ENCODE assay signal across 7 cellular contexts in the genomic region with DNA sequence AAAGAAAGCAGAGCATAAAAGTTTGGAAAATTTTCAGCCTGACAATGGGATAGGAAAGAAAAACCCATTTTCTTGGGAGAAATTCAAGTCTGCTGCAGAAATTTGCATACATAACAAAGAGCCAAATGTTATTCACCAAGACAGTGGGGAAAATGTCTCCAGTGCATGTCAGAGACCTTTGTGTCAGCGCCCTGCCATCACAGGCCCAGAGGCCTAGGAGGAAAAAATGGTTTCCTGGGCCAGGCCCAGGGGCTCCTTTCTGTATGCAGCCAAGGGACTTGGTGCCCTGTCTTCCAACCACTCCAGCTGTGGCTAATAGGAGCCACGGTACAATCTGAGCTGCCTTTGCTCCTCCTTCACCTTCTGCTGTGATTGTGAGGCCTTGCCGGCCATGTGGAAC.
"Had no signal": no experiment of that assay in that cellular context is flagged by ENCODE, and none has a peak within 500 bp of the region (broad histone marks: within the 10 kb centered on the region; RNA-seq: fewer than 3 reads in every experiment).

No MANE protein-coding gene starts in this region.

- H3K9ac ChIP-seq: KMS-11 had no signal

- DNase-seq: IMR-90, KBM-7, KG1 had no signal

- H3K27ac ChIP-seq: HL-60, KMS-11 had no signal

- FAIRE-seq: HTR-8/SVneo had no signal

- H3K4me2 ChIP-seq: KMS-11 had no signal

- H3K4me3 Mint-ChIP-seq: IgD-negative memory B cell had no signal
